ENCODE assay signal across 1 cellular context in the genomic region with DNA sequence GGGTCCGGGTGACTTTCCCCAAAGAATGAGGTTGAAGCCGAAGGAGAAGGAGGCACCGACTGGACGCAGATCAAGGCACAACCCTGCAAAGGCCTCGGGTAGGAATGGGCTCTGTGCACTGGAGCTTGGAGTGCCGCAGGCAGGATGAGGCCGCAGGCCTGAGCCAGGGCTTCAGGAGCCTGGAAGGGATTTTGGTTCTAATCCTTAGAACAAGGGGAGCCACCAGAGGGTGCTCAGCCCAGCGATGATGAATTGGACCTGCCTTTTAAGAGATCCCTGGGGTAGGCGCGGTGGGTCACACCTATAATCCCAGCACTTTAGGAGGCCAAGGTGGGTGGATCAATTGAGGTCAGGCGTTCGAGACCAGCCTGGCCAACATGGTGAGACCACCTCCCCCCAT.
TF ChIP-seq lines count a peak whose summit lies in the region.

No MANE protein-coding gene starts in this region.

TF ChIP-seq in H1, 55 proteins besides CTCF, POLR2A, EP300 and RAD21:
- TF ChIP-seq, protein P1, sequence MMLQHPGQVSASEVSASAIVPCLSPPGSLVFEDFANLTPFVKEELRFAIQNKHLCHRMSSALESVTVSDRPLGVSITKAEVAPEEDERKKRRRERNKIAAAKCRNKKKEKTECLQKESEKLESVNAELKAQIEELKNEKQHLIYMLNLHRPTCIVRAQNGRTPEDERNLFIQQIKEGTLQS (IDR thresholded peaks at IDR 0.05; ENCODE audit: insufficient read depth, low read depth, low read length), result no peak
- TF ChIP-seq CHD2 (IDR thresholded peaks at IDR 0.05; ENCODE audit: low read length), result no peak
- no peak for TF ChIP-seq SIRT6 (IDR thresholded peaks at IDR 0.05; ENCODE audit: low read length)
- TF ChIP-seq MAFK (IDR thresholded peaks at IDR 0.05; ENCODE audit: low read depth, low read length), result no peak
- no peak for TF ChIP-seq KDM5A (IDR thresholded peaks at IDR 0.05; ENCODE audit: low read length)
- TF ChIP-seq RXRA (IDR thresholded peaks at IDR 0.05; ENCODE audit: insufficient read depth, low read depth, low read length), result no peak
- no peak for TF ChIP-seq FOSL1 (IDR thresholded peaks at IDR 0.05; ENCODE audit: insufficient read depth, low read depth, low read length)
- no peak for TF ChIP-seq TAF1 (IDR thresholded peaks at IDR 0.05; ENCODE audit: low read depth, low read length)
- TF ChIP-seq SIN3A (conservative IDR thresholded peaks at IDR 0.05 in 1 of 2, IDR thresholded peaks at IDR 0.05 in 1 of 2; ENCODE audit: low read depth in 1 of 2, low read length in 2 of 2), result no peak
- no peak for TF ChIP-seq SRF (IDR thresholded peaks at IDR 0.05; ENCODE audit: low read depth, low read length)
- no peak for TF ChIP-seq TEAD4 (IDR thresholded peaks at IDR 0.05; ENCODE audit: low read depth, low read length)
- TF ChIP-seq CREB1 (IDR thresholded peaks at IDR 0.05), result no peak
- TF ChIP-seq POU5F1 (IDR thresholded peaks at IDR 0.05; ENCODE audit: low read depth, low read length), result no peak
- TF ChIP-seq, protein P2, sequence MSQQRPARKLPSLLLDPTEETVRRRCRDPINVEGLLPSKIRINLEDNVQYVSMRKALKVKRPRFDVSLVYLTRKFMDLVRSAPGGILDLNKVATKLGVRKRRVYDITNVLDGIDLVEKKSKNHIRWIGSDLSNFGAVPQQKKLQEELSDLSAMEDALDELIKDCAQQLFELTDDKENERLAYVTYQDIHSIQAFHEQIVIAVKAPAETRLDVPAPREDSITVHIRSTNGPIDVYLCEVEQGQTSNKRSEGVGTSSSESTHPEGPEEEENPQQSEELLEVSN (IDR thresholded peaks at IDR 0.05), result no peak
- TF ChIP-seq JUND (IDR thresholded peaks at IDR 0.05; ENCODE audit: low read length), result no peak
- TF ChIP-seq YY1 (IDR thresholded peaks at IDR 0.05; ENCODE audit: low read depth, low read length), result no peak
- no peak for TF ChIP-seq CTBP2 (IDR thresholded peaks at IDR 0.05; ENCODE audit: borderline replicate concordance, insufficient read depth, insufficient read length, low read length)
